8 cellular contexts compared by ENCODE assay signal in the genomic region with DNA sequence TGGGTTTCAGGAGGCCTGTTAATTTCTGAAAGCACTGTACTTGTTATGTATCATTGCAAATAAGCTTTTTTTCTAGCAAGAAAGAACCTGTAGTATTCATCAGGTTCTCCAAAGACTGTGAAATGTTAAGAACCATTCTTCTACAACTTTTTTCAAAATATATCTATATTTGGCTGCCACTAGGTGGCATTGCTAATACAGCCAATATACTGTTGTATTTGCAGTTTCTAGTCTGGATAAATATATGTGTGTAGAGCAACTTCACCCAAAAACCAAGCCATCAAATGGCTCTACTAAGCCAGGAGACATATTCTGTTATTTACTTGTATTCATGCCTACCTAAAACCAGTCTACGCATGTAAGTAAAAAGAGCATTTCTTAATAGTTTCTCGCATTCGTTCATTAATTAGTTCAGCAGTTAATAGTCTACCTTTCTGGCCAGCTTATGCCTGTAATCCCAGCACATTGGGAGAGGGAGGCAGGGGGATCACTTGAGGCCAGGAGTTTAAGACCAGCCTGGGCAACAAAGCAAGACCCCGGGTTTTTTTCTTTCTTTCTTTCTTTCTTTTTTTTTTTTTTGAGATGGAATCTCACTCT.
DNase-seq lines count a peak whose midpoint lies in the region; ATAC-seq and TF ChIP-seq lines count a peak whose summit lies in the region.

No MANE protein-coding gene starts in this region.

- peak; percentile 69 for TF ChIP-seq CTCF in fibroblast of mammary gland (conservative IDR thresholded peaks at IDR 0.05; ENCODE audit: control insufficient read depth, insufficient read depth, low read depth, low read length)

- peak; percentile 14 for DNase-seq in DMS153 treated with DMSO at 0.1 percent for 48 hours (lab: John Stamatoyannopoulos, UW; ENCODE audit: unreplicated experiment)
- DNase-seq in HuH-7.5 (ENCODE audit: low spot score), result peak; percentile 11
- DNase-seq in SW480 (ENCODE audit: low spot score), result peak; percentile 66
- peak; percentile 74 for DNase-seq in fibroblast of mammary gland (ENCODE audit: low read depth)
- DNase-seq in pons (ENCODE audit: low spot score), result peak; percentile 65
- no peak for DNase-seq in stimulated activated CD4-positive, alpha-beta T cell treated with anti-CD3 and anti-CD28 coated beads, Interleukin-1b, Interleukin-23, amount 100 ng/mL, for 48 hours

- no peak for ATAC-seq in GM19351 (IDR thresholded peaks at IDR 0.05; ENCODE audit: unreplicated experiment)
- ATAC-seq in GM21381 (IDR thresholded peaks at IDR 0.05; ENCODE audit: unreplicated experiment), result no peak

- H3K4me3 ChIP-seq in fibroblast of mammary gland (ENCODE audit: control insufficient read depth, low read depth, low read length), result no peak overlapping the region
